5 cellular contexts compared by ENCODE assay signal in the genomic region with DNA sequence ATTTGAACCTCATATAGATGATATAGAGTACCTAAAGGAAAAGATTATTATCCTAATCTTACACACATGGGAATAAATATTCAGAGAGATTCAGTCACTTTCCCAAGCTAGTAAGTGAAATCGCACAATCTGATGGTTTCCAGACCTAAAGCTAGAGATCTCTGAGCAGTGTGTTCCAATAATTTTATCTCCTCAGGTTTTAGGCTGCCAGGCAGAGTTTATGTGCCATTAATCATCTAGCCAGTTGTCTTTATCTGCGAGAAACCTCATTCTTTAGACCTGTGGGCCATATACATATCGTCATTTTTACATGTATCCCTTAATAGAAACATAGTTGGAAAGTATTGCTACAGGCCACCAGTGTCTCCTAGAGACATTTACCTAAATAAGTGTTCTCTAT.
"Had no signal": no experiment of that assay in that cellular context is flagged by ENCODE, and none has a peak within 500 bp of the region (broad histone marks: within the 10 kb centered on the region; RNA-seq: fewer than 3 reads in every experiment).

No MANE protein-coding gene starts in this region.

- FAIRE-seq: HepG2, HTR-8/SVneo, K562 had no signal

- DNase-seq: IMR-90 had no signal

- H3K27ac ChIP-seq: HL-60 had no signal

- H3K4me3 ChIP-seq: K562 had no signal

- ATAC-seq: HepG2, K562 had no signal
